ENCODE assay signal across 8 cellular contexts in genomic region chr7:107168233-107169119, GRCh38. TPM values are rescaled to one million over a fixed set of nuclear protein-coding genes. Genes with fewer than 3 reads are reported as not detected.
DNase-seq lines count a peak whose midpoint lies in the region; ATAC-seq and TF ChIP-seq lines count a peak whose summit lies in the region.

Gene HBP1 (plus strand): TSS chr7:107169003. CDS start chr7:107179894, 10,891 bp downstream.

- no peaks in the 10 kb centered on the region for H3K9me3 ChIP-seq in CD8-positive, alpha-beta memory T cell (ENCODE audit: low read length)
- no peaks in the 10 kb centered on the region for H3K9me3 ChIP-seq in lung (ENCODE audit: control insufficient read depth in 2 of 2, insufficient read depth in 1 of 2, low read length in 1 of 2)

- no peaks in the 10 kb centered on the region for H3K9me3 Mint-ChIP-seq in CD8-positive, alpha-beta memory T cell

- H3K4me3 Mint-ChIP-seq in CD8-positive, alpha-beta memory T cell, result peak within 1 kb of the TSS; percentile 94 to 100 (median 97)

- peaks cover 32% of the 10 kb centered on the region for H3K4me1 ChIP-seq in CD8-positive, alpha-beta memory T cell (ENCODE audit: insufficient read depth, low read length)
- peaks cover 3 to 4% of the 10 kb centered on the region in 2 donors for H3K4me1 ChIP-seq in lung (ENCODE audit: control insufficient read depth in 2 of 2, insufficient read depth in 2 of 2, low read length in 2 of 2)

- H3K4me3 ChIP-seq in CD8-positive, alpha-beta memory T cell (ENCODE audit: low read length), result peak within 1 kb of the TSS; percentile 84
- peak within 1 kb of the TSS; percentile 96 for H3K4me3 ChIP-seq in lung

- TF ChIP-seq CTCF in GM20000 (IDR thresholded peaks at IDR 0.05; ENCODE audit: extremely low read depth, missing control alignments), result no peak
- no peak for TF ChIP-seq CTCF in lung (IDR thresholded peaks at IDR 0.05; ENCODE audit: control extremely low read depth, extremely low read depth)

- H3K27ac ChIP-seq in CD8-positive, alpha-beta memory T cell (ENCODE audit: low read depth, low read length), result peak within 1 kb of the TSS; percentile 94
- peak within 1 kb of the TSS; percentile 97 to 99 for H3K27ac ChIP-seq in lung (ENCODE audit: low read depth in 1 of 2, low read length in 1 of 2)

- peak; percentile 94 to 99 (median 99) for DNase-seq in CD8-positive, alpha-beta memory T cell
- peak; percentile 95 for DNase-seq in GM20000 (ENCODE audit: low spot score)
- peak; percentile 100 for DNase-seq in HT-29 (ENCODE audit: low spot score)
- DNase-seq in NOMO-1 (lab: John Stamatoyannopoulos, UW; ENCODE audit: unreplicated experiment in 2 of 2), result peak; percentile 93
- DNase-seq in effector CD8-positive, alpha-beta T cell (lab: John Stamatoyannopoulos, UW), result peak; percentile 98
- DNase-seq in lung (ENCODE audit: low spot score), result peak; percentile 99
- DNase-seq in stimulated activated CD4-positive, alpha-beta T cell treated with anti-CD3 and anti-CD28 coated beads, TNF-alpha, amount 100 ng/mL, for 4 hours (ENCODE audit: low read depth in 3 of 3), result peak; percentile 85 to 97 (median 96)

- 0% methylated on average over 44 of the region's 44 CpGs for WGBS in lung, 2 donors

- ATAC-seq in lung (ENCODE audit: insufficient read depth, low FRiP score), result peak; percentile 93

- peaks cover 0 to 31% (median 0%) of the 10 kb centered on the region in 3 donors for H3K36me3 Mint-ChIP-seq in CD8-positive, alpha-beta memory T cell

- POLR2A ChIA-PET in CD8-positive, alpha-beta memory T cell (lab: Charles Lee), result interaction anchor here (0.6 to 3.7 kb wide), 28 partner anchors 9 to 1720 kb away, joined by 3 to 40 read pairs (median 5); partner anchors contain the start of genes CBLL1, CCDC71L, COG5 and DLD
- POLR2A ChIA-PET in activated CD8-positive, alpha-beta memory T cell treated with anti-CD3 and anti-CD28 coated beads for 36 hours (lab: Charles Lee), result interaction anchor here (0.6 to 1.7 kb wide), 10 partner anchors 12 to 883 kb away, joined by 3 to 8 read pairs (median 3); partner anchors contain the start of genes COG5, DUS4L and NAMPT

- no peaks in the 10 kb centered on the region for H3K27me3 ChIP-seq in CD8-positive, alpha-beta memory T cell (ENCODE audit: insufficient read depth, low read length, poor library complexity, severe bottlenecking)
- H3K27me3 ChIP-seq in lung (ENCODE audit: control insufficient read depth, insufficient read depth), result no peaks in the 10 kb centered on the region

- peak within 1 kb of the TSS; percentile 96 to 100 (median 100) for H3K27ac Mint-ChIP-seq in CD8-positive, alpha-beta memory T cell

- CTCF ChIA-PET in CD8-positive, alpha-beta memory T cell (lab: Charles Lee), result interaction anchor here (0.7 to 4.1 kb wide), 15 partner anchors 11 to 575 kb away, joined by 3 to 26 read pairs (median 4); partner anchors contain the start of genes CBLL1 and CCDC71L
- CTCF ChIA-PET in activated CD8-positive, alpha-beta memory T cell treated with anti-CD3 and anti-CD28 coated beads for 36 hours (lab: Charles Lee), result interaction anchor here (0.6 to 1.8 kb wide), 6 partner anchors 9 to 511 kb away, joined by 3 to 5 read pairs (median 3); no protein-coding TSS in a partner anchor

- no peaks in the 10 kb centered on the region for H3K36me3 ChIP-seq in CD8-positive, alpha-beta memory T cell (ENCODE audit: insufficient read depth, low read length)
- peaks cover 0 to 1% of the 10 kb centered on the region in 2 donors for H3K36me3 ChIP-seq in lung (ENCODE audit: control insufficient read depth in 2 of 2, insufficient read depth in 2 of 2, low read length in 2 of 2)

- H3K27me3 Mint-ChIP-seq in CD8-positive, alpha-beta memory T cell, result peaks cover 13 to 14% of the 10 kb centered on the region in 2 donors

- peaks cover 43 to 59% (median 48%) of the 10 kb centered on the region in 3 donors for H3K4me1 Mint-ChIP-seq in CD8-positive, alpha-beta memory T cell

RNA-seq across cellular contexts. Expression of gene HBP1, which starts in this region (rescaled TPM):
- 10 to 100 TPM; 17.2 to 17.6 TPM for total RNA-seq in CD8-positive, alpha-beta memory T cell
- 52.3 TPM for polyA plus RNA-seq in CD8-positive, alpha-beta memory T cell
- total RNA-seq in HT-29 (2014; rRNA removed; shearing (Covaris generic)), result 21.8 TPM in 2 replicates
- 10 to 100 TPM; 11.2 to 12.8 TPM for total RNA-seq in activated CD8-positive, alpha-beta memory T cell treated with anti-CD3 and anti-CD28 coated beads for 36 hours
- total RNA-seq in lung, result 100 to 1,000 TPM in 1 of 2 donors, 10 to 100 TPM in 1; 45.6 to 187 TPM
- polyA plus RNA-seq in lung, result 10 to 100 TPM; 22.1 to 46.7 TPM

Comparison
In these comparisons a context has a peak if more than half of its experiments do, and no peak if none do; other contexts are left out.
1. Peak in every context shown above with its lines: DNase-seq, ATAC-seq, H3K4me3 ChIP-seq and H3K27ac ChIP-seq.